ENCODE assay signal across 28 cellular contexts in genomic region chr20:60465993-60466682, GRCh38.
"Had no signal": no experiment of that assay in that cellular context is flagged by ENCODE, and none has a peak within 500 bp of the region (broad histone marks: within the 10 kb centered on the region; RNA-seq: fewer than 3 reads in every experiment).

No MANE protein-coding gene starts in this region.

- H3K27ac Mint-ChIP-seq: activated CD4-positive, alpha-beta T cell treated with anti-CD3 and anti-CD28 coated beads, Interleukin-2, amount 10 ng/mL, durations not matched to agents 24 days and 14 days; activated CD8-positive, alpha-beta T cell treated with anti-CD3 and anti-CD28 coated beads, Interleukin-2, amount 10 ng/mL, durations not matched to agents 7 days and 5 days; activated naive CD4-positive, alpha-beta T cell treated with anti-CD3 and anti-CD28 coated beads, Interleukin-2, amount 50 U/mL, for 24 hours; activated naive CD8-positive, alpha-beta T cell treated with anti-CD3 and anti-CD28 coated beads, Interleukin-2, amount 10 ng/mL, durations not matched to agents 7 days and 5 days; activated T-cell treated with anti-CD3 and anti-CD28 coated beads, Interleukin-2, amount 50 U/mL, for 24 hours; activated T-helper 2 cell treated with anti-CD3 and anti-CD28 coated beads, Interferon-gamma antibody, Interleukin-2, Interleukin-4, amounts not matched to agents 10 μg/mL and 5 μg/mL and 100 μg/mL, durations not matched to agents 14 hours and 24 hours and 36 hours; T-helper 1 cell treated with Interleukin-12 subunit alpha and Interleukin-12 subunit beta and Interleukin-4 antibody, amounts not matched to agents 30 μg/mL and 1 μg/mL, for 36 hours; T-helper 2 cell treated with Interferon-gamma antibody and Interleukin-4, amounts not matched to agents 5 μg/mL and 100 μg/mL, for 36 hours had no signal

- DNase-seq: activated CD4-positive, alpha-beta T cell treated with anti-CD3 and anti-CD28 coated beads, Interleukin-2, amount 10 ng/mL, durations not matched to agents 24 days and 14 days; activated CD4-positive, alpha-beta T cell treated with anti-CD3 and anti-CD28 coated beads, Interleukin-2, amount 50 U/mL, for 4 hours; activated CD8-positive, alpha-beta T cell treated with anti-CD3 and anti-CD28 coated beads, Interleukin-2, amount 10 ng/mL, durations not matched to agents 7 days and 5 days; activated gamma-delta T cell; activated naive CD4-positive, alpha-beta T cell treated with Interleukin-2 at 50 U/mL for 16 hours; activated naive CD8-positive, alpha-beta T cell treated with anti-CD3 and anti-CD28 coated beads, Interleukin-2, amount 10 ng/mL, durations not matched to agents 7 days and 5 days; activated T-cell treated with anti-CD3 and anti-CD28 coated beads, Interleukin-2, amount 50 U/mL, for 24 hours; amygdala; Karpas-422; KBM-7; NCI-H1048; NCI-H1105 treated with DMSO at 0.1 percent for 48 hours; NCI-H1436; NCI-H1694; NCI-H1930; NCI-H2081 treated with DMSO at 0.1 percent for 48 hours; NCI-H226; NCI-H524; SHP77; SK-N-SH had no signal

- H3K9me3 Mint-ChIP-seq: activated CD4-positive, alpha-beta T cell treated with anti-CD3 and anti-CD28 coated beads, Interleukin-2, amount 10 ng/mL, durations not matched to agents 24 days and 14 days; activated naive CD4-positive, alpha-beta T cell treated with anti-CD3 and anti-CD28 coated beads, Interleukin-2, amount 50 U/mL, for 24 hours; activated naive CD8-positive, alpha-beta T cell treated with anti-CD3 and anti-CD28 coated beads, Interleukin-2, amount 10 ng/mL, durations not matched to agents 7 days and 5 days; activated T-cell treated with anti-CD3 and anti-CD28 coated beads, Interleukin-2, amount 50 U/mL, for 24 hours; activated T-helper 2 cell treated with anti-CD3 and anti-CD28 coated beads, Interferon-gamma antibody, Interleukin-2, Interleukin-4, amounts not matched to agents 10 μg/mL and 5 μg/mL and 100 μg/mL, durations not matched to agents 14 hours and 24 hours and 36 hours; T-helper 1 cell treated with Interleukin-12 subunit alpha and Interleukin-12 subunit beta and Interleukin-4 antibody, amounts not matched to agents 30 μg/mL and 1 μg/mL, for 36 hours; T-helper 2 cell treated with Interferon-gamma antibody and Interleukin-4, amounts not matched to agents 5 μg/mL and 100 μg/mL, for 36 hours had no signal

- H3K4me1 Mint-ChIP-seq: activated CD4-positive, alpha-beta T cell treated with anti-CD3 and anti-CD28 coated beads, Interleukin-2, amount 10 ng/mL, durations not matched to agents 24 days and 14 days; activated naive CD4-positive, alpha-beta T cell treated with anti-CD3 and anti-CD28 coated beads, Interleukin-2, amount 50 U/mL, for 24 hours; activated naive CD8-positive, alpha-beta T cell treated with anti-CD3 and anti-CD28 coated beads, Interleukin-2, amount 10 ng/mL, durations not matched to agents 7 days and 5 days had no signal

- H3K4me3 Mint-ChIP-seq: activated CD4-positive, alpha-beta T cell treated with anti-CD3 and anti-CD28 coated beads, Interleukin-2, amount 10 ng/mL, durations not matched to agents 24 days and 14 days; activated CD8-positive, alpha-beta T cell treated with anti-CD3 and anti-CD28 coated beads, Interleukin-2, amount 10 ng/mL, durations not matched to agents 7 days and 5 days; activated naive CD4-positive, alpha-beta T cell treated with anti-CD3 and anti-CD28 coated beads, Interleukin-2, amount 50 U/mL, for 24 hours; activated naive CD8-positive, alpha-beta T cell treated with anti-CD3 and anti-CD28 coated beads, Interleukin-2, amount 10 ng/mL, durations not matched to agents 7 days and 5 days; activated T-cell treated with anti-CD3 and anti-CD28 coated beads, Interleukin-2, amount 50 U/mL, for 24 hours; T-helper 1 cell treated with Interleukin-12 subunit alpha and Interleukin-12 subunit beta and Interleukin-4 antibody, amounts not matched to agents 30 μg/mL and 1 μg/mL, for 36 hours; T-helper 2 cell treated with Interferon-gamma antibody and Interleukin-4, amounts not matched to agents 5 μg/mL and 100 μg/mL, for 36 hours had no signal

- H3K27ac ChIP-seq: ascending aorta, cardiac muscle cell, SJSA1 had no signal

- H3K36me3 ChIP-seq: ascending aorta, cardiac muscle cell, SJSA1 had no signal

- H3K9me2 ChIP-seq: SK-N-SH had no signal

- H3K4me2 ChIP-seq: SK-N-SH had no signal

- H3K27me3 ChIP-seq: ascending aorta, cardiac muscle cell had no signal

- H3K9me3 ChIP-seq: ascending aorta, SK-N-SH had no signal

- H3K36me3 Mint-ChIP-seq: activated naive CD4-positive, alpha-beta T cell treated with anti-CD3 and anti-CD28 coated beads, Interleukin-2, amount 50 U/mL, for 24 hours; activated naive CD8-positive, alpha-beta T cell treated with anti-CD3 and anti-CD28 coated beads, Interleukin-2, amount 10 ng/mL, durations not matched to agents 7 days and 5 days had no signal

- H3K4me1 ChIP-seq: ascending aorta, SJSA1 had no signal

- H3K4me3 ChIP-seq: ascending aorta, cardiac muscle cell, SJSA1 had no signal

- ATAC-seq: activated CD8-positive, alpha-beta T cell treated with anti-CD3 and anti-CD28 coated beads, Interleukin-2, amount 10 ng/mL, durations not matched to agents 7 days and 5 days; Panc1 had no signal

- H3K9ac ChIP-seq: SK-N-SH had no signal

- H3K27me3 Mint-ChIP-seq: activated CD4-positive, alpha-beta T cell treated with anti-CD3 and anti-CD28 coated beads, Interleukin-2, amount 10 ng/mL, durations not matched to agents 24 days and 14 days; activated naive CD4-positive, alpha-beta T cell treated with anti-CD3 and anti-CD28 coated beads, Interleukin-2, amount 50 U/mL, for 24 hours; activated T-cell treated with anti-CD3 and anti-CD28 coated beads, Interleukin-2, amount 50 U/mL, for 24 hours had no signal
